In genomic region chr12:46659844-46660243, GRCh38 we compare ENCODE assay signal across 8 cellular contexts.
DNase-seq lines count a peak whose midpoint lies in the region; ATAC-seq and TF ChIP-seq lines count a peak whose summit lies in the region.
"Had no signal": no experiment of that assay in that cellular context is flagged by ENCODE, and none has a peak within 500 bp of the region (broad histone marks: within the 10 kb centered on the region; RNA-seq: fewer than 3 reads in every experiment).

No MANE protein-coding gene starts in this region.

- TF ChIP-seq POLR2A in IMR-90 (IDR thresholded peaks at IDR 0.05; ENCODE audit: low read depth, low read length) = no peak

- CTCF ChIA-PET in IMR-90 (lab: Yijun Ruan, JAX) = interaction anchor here (0.8 kb wide), 1 partner anchor 18 kb away, joined by 3 read pairs; no protein-coding TSS in a partner anchor

- TF ChIP-seq CTCF in IMR-90 (conservative IDR thresholded peaks at IDR 0.05; ENCODE audit: low read depth, low read length) = no peak

- DNase-seq in IMR-90 = no peak
- no peak for DNase-seq in T-helper 17 cell
- peak; percentile 38 for DNase-seq in iris pigment epithelial cell (ENCODE audit: low read depth)
- DNase-seq in stimulated activated naive CD8-positive, alpha-beta T cell treated with anti-CD3 and anti-CD28 coated beads, Interleukin-15, Interleukin-2, amounts not matched to agents 100 U/mL and 50 U/mL, for 24 hours = no peak
- DNase-seq in NCI-H2227 (lab: John Stamatoyannopoulos, UW; ENCODE audit: unreplicated experiment) = no peak
- DNase-seq in SW 1271 (lab: John Stamatoyannopoulos, UW) = no peak
- DNase-seq: NCI-H345 had no signal

- H4K91ac ChIP-seq in IMR-90 (ENCODE audit: insufficient read depth, low read depth, low read length) = peak overlapping the region; percentile 42; the same call in 1 of the 2 replicates

- peak overlapping the region; percentile 82 for H4K5ac ChIP-seq in IMR-90 (ENCODE audit: low read depth, low read length)

- H3K4me2 ChIP-seq in IMR-90 (ENCODE audit: low read depth, low read length) = peak overlapping the region; percentile 38

- peaks cover 16% of the 10 kb centered on the region for H3K4me1 Mint-ChIP-seq in T-helper 17 cell

- POLR2A ChIA-PET in IMR-90 (lab: Charles Lee; ENCODE audit: unreplicated experiment) = interaction anchor here (0.6 kb wide), 1 partner anchor 534 kb away, joined by 15 read pairs; no protein-coding TSS in a partner anchor

- H3K23ac ChIP-seq in IMR-90 (ENCODE audit: low read depth, low read length) = peak overlapping the region; percentile 79; the same call in 1 of the 2 replicates

- no peak overlapping the region for H2AK9ac ChIP-seq in IMR-90 (replicated peaks; ENCODE audit: low read depth, low read length, poor library complexity)

- H3K9me3 ChIP-seq in IMR-90 (ENCODE audit: control insufficient read depth, insufficient read depth, low read length) (no peaks in the 10 kb centered on the region), T-helper 17 cell (ENCODE audit: control insufficient read depth, low read length, poor library complexity, severe bottlenecking) (no peaks in the 10 kb centered on the region)

- peak overlapping the region; percentile 52; the same call in 1 of the 2 replicates for H3K9ac ChIP-seq in IMR-90 (ENCODE audit: low read depth, low read length)

- ATAC-seq in IMR-90 (ENCODE audit: low read depth) (no peak), T-helper 17 cell (no peak), GM21447 (IDR thresholded peaks at IDR 0.05; ENCODE audit: unreplicated experiment) (no peak)
- ATAC-seq in stimulated activated naive CD8-positive, alpha-beta T cell treated with anti-CD3 and anti-CD28 coated beads, Interleukin-15, Interleukin-2, amounts not matched to agents 100 U/mL and 50 U/mL, for 24 hours = peak; percentile 35

- H3K4ac ChIP-seq in IMR-90 (ENCODE audit: low read depth, low read length) = peak overlapping the region; percentile 99

- in situ Hi-C loops in IMR-90 (cut with MboI; ENCODE audit: low sequenced_read_pairs) = loop anchor here (5.0 kb wide), 1 partner anchor 273 kb away; no protein-coding TSS in a partner anchor

- H2BK120ac ChIP-seq in IMR-90 (ENCODE audit: low read depth, low read length) = peak overlapping the region; percentile 94

- no peak overlapping the region for H2AFZ ChIP-seq in IMR-90 (replicated peaks; ENCODE audit: low read length, poor library complexity)

- H2BK20ac ChIP-seq in IMR-90 (ENCODE audit: low read depth, low read length) = peak overlapping the region; percentile 92

- no peaks in the 10 kb centered on the region for H3K36me3 ChIP-seq in IMR-90 (ENCODE audit: control insufficient read depth, insufficient read depth, low read length)

- no peaks in the 10 kb centered on the region for H3K27me3 ChIP-seq in IMR-90 (ENCODE audit: control insufficient read depth, insufficient read depth, low read length)

- H3K27ac ChIP-seq in IMR-90 (ENCODE audit: insufficient read depth, low read length) = peak overlapping the region; percentile 78

- H2BK15ac ChIP-seq in IMR-90 (ENCODE audit: low read depth, low read length) = peak overlapping the region; percentile 41; the same call in 2 of the 3 replicates

- WGBS in IMR-90 (ENCODE audit: extremely low coverage in 2 of 2, insufficient read length in 1 of 2), 2 experiments = 40% methylated on average over 1 of the region's 4 CpGs; no CpG with 5 or more reads in 1 of the 2 experiments

- peak overlapping the region; percentile 99 for H2BK5ac ChIP-seq in IMR-90 (ENCODE audit: low read depth, low read length, poor library complexity, severe bottlenecking)

- no peak overlapping the region for H3K4me3 Mint-ChIP-seq in T-helper 17 cell

- H3K79me1 ChIP-seq in IMR-90 (ENCODE audit: low read depth in 1 of 2, low read length in 2 of 2) = peaks cover 11 to 44% of the 10 kb centered on the region in 2 experiments; a peak in 3 of 4 replicates

- peaks cover 4% of the 10 kb centered on the region for H3K27me3 Mint-ChIP-seq in T-helper 17 cell

- no TSS peak for BruUV-seq in IMR-90 (replicated peaks; lab: Mats Ljungman, UMichigan)

- peaks cover 25% of the 10 kb centered on the region for H3K4me1 ChIP-seq in IMR-90 (ENCODE audit: control insufficient read depth, insufficient read depth, low read length)

- dilution Hi-C loops in IMR-90 (cut with HindIII; ENCODE audit: low sequenced_read_pairs, unreplicated experiment) = no loop called here

- peak overlapping the region; percentile 64 for H3K14ac ChIP-seq in IMR-90 (replicated peaks; ENCODE audit: low read depth, low read length)

- H2AK5ac ChIP-seq in IMR-90 (ENCODE audit: low read depth, low read length) = peak overlapping the region; percentile 46

- intact Hi-C loops in IMR-90 (cut with micrococcal nuclease) = loop anchor here (1.0 to 5.0 kb wide), 5 partner anchors 167 to 393 kb away; partner anchors contain the start of gene SLC38A1

- H4K20me1 ChIP-seq in IMR-90 (ENCODE audit: insufficient read depth, low read length) = no peaks in the 10 kb centered on the region

- no peak overlapping the region for H3K4me3 ChIP-seq in IMR-90 (ENCODE audit: insufficient read depth, low read depth, low read length)

- peak overlapping the region; percentile 99 for H3K18ac ChIP-seq in IMR-90 (ENCODE audit: low read depth, low read length)

- no peak for TF ChIP-seq RAD21 in IMR-90 (IDR thresholded peaks at IDR 0.05; ENCODE audit: low read length)

- H3K36me3 Mint-ChIP-seq in T-helper 17 cell (ENCODE audit: low read depth) = no peaks in the 10 kb centered on the region

- H3K27ac Mint-ChIP-seq in T-helper 17 cell = peak overlapping the region; percentile 63

- H3K56ac ChIP-seq in IMR-90 (ENCODE audit: extremely low read depth, insufficient read depth, low read length) = peak overlapping the region; percentile 87

- peak overlapping the region; percentile 37 to 70 for H4K8ac ChIP-seq in IMR-90 (ENCODE audit: low read depth in 2 of 2, low read length in 2 of 2)

- peaks cover 7% of the 10 kb centered on the region; the same call in 1 of the 2 replicates for H3K9me1 ChIP-seq in IMR-90 (ENCODE audit: insufficient read depth, low read length)

TF ChIP-seq in IMR-90, 13 proteins besides CTCF, POLR2A, EP300 and RAD21:
- TF ChIP-seq BHLHE40 (IDR thresholded peaks at IDR 0.05; ENCODE audit: low read depth, low read length) = no peak
- TF ChIP-seq CHD1 (IDR thresholded peaks at IDR 0.05; ENCODE audit: low read depth, low read length) = no peak
- no peak for TF ChIP-seq MXI1 (IDR thresholded peaks at IDR 0.05; ENCODE audit: borderline replicate concordance, low read depth, low read length)
- TF ChIP-seq RFX5 (IDR thresholded peaks at IDR 0.05; ENCODE audit: low read depth, low read length) = no peak
- no peak for TF ChIP-seq USF2 (IDR thresholded peaks at IDR 0.05; ENCODE audit: low read depth, low read length)
- TF ChIP-seq FOS (IDR thresholded peaks at IDR 0.05; ENCODE audit: low read depth, low read length) = no peak
- TF ChIP-seq ELK1 (IDR thresholded peaks at IDR 0.05; ENCODE audit: borderline replicate concordance, low read depth, low read length) = no peak
- TF ChIP-seq MAFK (IDR thresholded peaks at IDR 0.05; ENCODE audit: low read depth, low read length) = no peak
- no peak for TF ChIP-seq RCOR1 (IDR thresholded peaks at IDR 0.05; ENCODE audit: insufficient replicate concordance, low read length)
- no peak for TF ChIP-seq CEBPB (IDR thresholded peaks at IDR 0.05; ENCODE audit: low read depth, low read length)
- TF ChIP-seq SMC3 (IDR thresholded peaks at IDR 0.05; ENCODE audit: low read depth, low read length) = no peak
- TF ChIP-seq NFE2L2 (IDR thresholded peaks at IDR 0.05; ENCODE audit: low read depth, low read length) = no peak
- TF ChIP-seq MAZ (IDR thresholded peaks at IDR 0.05; ENCODE audit: borderline replicate concordance, low read depth, low read length) = no peak
TF ChIP-seq in IMR-90: peak in this region for 0.
